ENCODE assay signal across 8 cellular contexts in genomic region chr2:231707625-231708049, GRCh38. TPM values are rescaled to one million over a fixed set of nuclear protein-coding genes. Genes with fewer than 3 reads are reported as not detected.
A peak's percentile ranks its signal among the peaks of the same experiment; 100 is the strongest.
DNase-seq lines count a peak whose midpoint lies in the region; ATAC-seq and TF ChIP-seq lines count a peak whose summit lies in the region.

No MANE protein-coding gene starts in this region.

- H3K36me3 Mint-ChIP-seq in CD4-positive, alpha-beta T cell (ENCODE audit: low read depth): peaks cover 59% of the 10 kb centered on the region
- H3K36me3 Mint-ChIP-seq in activated B cell treated with CpG ODN at 0.5 μM for 24 hours (ENCODE audit: low read depth) (peaks cover 39% of the 10 kb centered on the region), endodermal cell (ENCODE audit: low read depth) (peaks cover 30% of the 10 kb centered on the region), nephron (ENCODE audit: low read depth) (peaks cover 21% of the 10 kb centered on the region)

- TF ChIP-seq CTCF in CD4-positive, alpha-beta T cell (IDR thresholded peaks at IDR 0.05): no peak
- TF ChIP-seq CTCF in activated B cell treated with CpG ODN at 0.5 μM for 24 hours (IDR thresholded peaks at IDR 0.05): no peak
- TF ChIP-seq CTCF in endodermal cell (conservative IDR thresholded peaks at IDR 0.05): no peak
- no peak for TF ChIP-seq CTCF in nephron (IDR thresholded peaks at IDR 0.05; ENCODE audit: unreplicated experiment in 3 of 3)

- H3K36me3 ChIP-seq in H7 (replicated peaks; ENCODE audit: control insufficient read depth, insufficient read depth, low read length) (peaks cover 16% of the 10 kb centered on the region), endodermal cell (ENCODE audit: control insufficient read depth, insufficient read depth, low read length) (peaks cover 22% of the 10 kb centered on the region)

- CTCF ChIA-PET in CD4-positive, alpha-beta T cell (lab: Charles Lee): interaction anchor here (0.7 to 5.8 kb wide), 20 partner anchors 7 to 244 kb away, joined by 3 to 38 read pairs (median 6); partner anchors contain the start of genes COPS7B and NCL
- CTCF ChIA-PET in activated B cell treated with CpG ODN at 0.5 μM for 24 hours (lab: Charles Lee): interaction anchor here (0.6 to 4.6 kb wide), 12 partner anchors 13 to 507 kb away, joined by 3 to 28 read pairs (median 8); no protein-coding TSS in a partner anchor

- 0 to 4% methylated on average over 9 to 44 of the region's 44 CpGs for WGBS in endodermal cell (ENCODE audit: insufficient coverage in 1 of 2, insufficient read length in 1 of 2), 2 experiments

- peak overlapping the region; percentile 100 for H3K27ac Mint-ChIP-seq in CD4-positive, alpha-beta T cell
- H3K27ac Mint-ChIP-seq in activated B cell treated with CpG ODN at 0.5 μM for 24 hours: peak overlapping the region; percentile 100
- peak overlapping the region; percentile 100 for H3K27ac Mint-ChIP-seq in endodermal cell
- H3K27ac Mint-ChIP-seq in nephron: peak overlapping the region; percentile 100

- ATAC-seq in CD4-positive, alpha-beta T cell (ENCODE audit: poor library complexity): peak; percentile 0
- peak; percentile 3 for ATAC-seq in activated B cell treated with CpG ODN at 0.5 μM for 24 hours (ENCODE audit: low read depth)
- ATAC-seq in HG02970 (IDR thresholded peaks at IDR 0.05; ENCODE audit: low FRiP score, unreplicated experiment): no peak

- DNase-seq in CD4-positive, alpha-beta T cell: peak in 6 of 10 experiments; percentile 45 to 66 (median 51)
- DNase-seq in H7: no peak
- DNase-seq in activated B cell treated with CpG ODN at 0.5 μM for 24 hours: no peak
- peak; percentile 85 for DNase-seq in endodermal cell
- DNase-seq in globus pallidus (ENCODE audit: low spot score): no peak
- DNase-seq in central memory CD4-positive, alpha-beta T cell: no peak

- H3K27ac ChIP-seq in CD4-positive, alpha-beta T cell (ENCODE audit: low read depth, low read length): peak overlapping the region; percentile 100
- H3K27ac ChIP-seq in endodermal cell (ENCODE audit: low read depth, low read length): peak overlapping the region; percentile 99

- H3K27me3 Mint-ChIP-seq in CD4-positive, alpha-beta T cell: peaks cover 9% of the 10 kb centered on the region
- no peaks in the 10 kb centered on the region for H3K27me3 Mint-ChIP-seq in activated B cell treated with CpG ODN at 0.5 μM for 24 hours
- H3K27me3 Mint-ChIP-seq in endodermal cell (ENCODE audit: insufficient read depth): no peaks in the 10 kb centered on the region
- no peaks in the 10 kb centered on the region for H3K27me3 Mint-ChIP-seq in nephron (ENCODE audit: low read depth)

- peak overlapping the region; percentile 99 for H3K9ac ChIP-seq in endodermal cell (ENCODE audit: extremely low read depth, low read length, poor library complexity, severe bottlenecking)

- H3K4me1 ChIP-seq in endodermal cell (ENCODE audit: control insufficient read depth, insufficient read depth, low read length): no peaks in the 10 kb centered on the region

- no peaks in the 10 kb centered on the region for H3K27me3 ChIP-seq in CD4-positive, alpha-beta T cell (ENCODE audit: control insufficient read depth, insufficient read depth, low read length)
- H3K27me3 ChIP-seq in H7 (ENCODE audit: control insufficient read depth, insufficient read depth, low read length): no peaks in the 10 kb centered on the region
- no peaks in the 10 kb centered on the region for H3K27me3 ChIP-seq in endodermal cell (ENCODE audit: control insufficient read depth, insufficient read depth, low read length, poor library complexity, severe bottlenecking)

- H3K9me3 ChIP-seq in CD4-positive, alpha-beta T cell (ENCODE audit: control insufficient read depth, low read length): no peaks in the 10 kb centered on the region
- no peaks in the 10 kb centered on the region for H3K9me3 ChIP-seq in endodermal cell (ENCODE audit: control insufficient read depth, low read length)

- intact Hi-C loops in CD4-positive, alpha-beta T cell (cut with DNase I, micrococcal nuclease): loop anchor here (1.0 to 5.0 kb wide), 2 partner anchors 45 to 245 kb away; partner anchors contain the start of gene NCL (in 1 of the 2)
- intact Hi-C loops in activated B cell treated with CpG ODN at 0.5 μM for 24 hours (cut with micrococcal nuclease): loop anchor here (1.0 to 2.0 kb wide), 10 partner anchors 10 to 313 kb away; partner anchors contain the start of genes B3GNT7, NCL and PDE6D

- H3K4me3 Mint-ChIP-seq in CD4-positive, alpha-beta T cell: peak overlapping the region; percentile 98
- peak overlapping the region; percentile 97 for H3K4me3 Mint-ChIP-seq in activated B cell treated with CpG ODN at 0.5 μM for 24 hours
- H3K4me3 Mint-ChIP-seq in endodermal cell: peak overlapping the region; percentile 97
- peak overlapping the region; percentile 89 to 92 (median 91) for H3K4me3 Mint-ChIP-seq in nephron

- H3K4me3 ChIP-seq in H7 (ENCODE audit: insufficient read depth, low read depth, low read length): peak overlapping the region; percentile 99
- peak overlapping the region; percentile 97 for H3K4me3 ChIP-seq in endodermal cell (ENCODE audit: low read length)

- no peaks in the 10 kb centered on the region for H3K9me3 Mint-ChIP-seq in CD4-positive, alpha-beta T cell
- H3K9me3 Mint-ChIP-seq in activated B cell treated with CpG ODN at 0.5 μM for 24 hours (no peaks in the 10 kb centered on the region), endodermal cell (peaks cover 1% of the 10 kb centered on the region), nephron (peaks cover 3% of the 10 kb centered on the region)

- peaks cover 48% of the 10 kb centered on the region for H3K4me1 Mint-ChIP-seq in CD4-positive, alpha-beta T cell (ENCODE audit: low read depth)
- H3K4me1 Mint-ChIP-seq in activated B cell treated with CpG ODN at 0.5 μM for 24 hours: peaks cover 42% of the 10 kb centered on the region
- peaks cover 15% of the 10 kb centered on the region for H3K4me1 Mint-ChIP-seq in endodermal cell
- H3K4me1 Mint-ChIP-seq in nephron: peaks cover 18% of the 10 kb centered on the region

- POLR2A ChIA-PET in CD4-positive, alpha-beta T cell (lab: Charles Lee): interaction anchor here (0.6 to 8.7 kb wide), 30 partner anchors 8 to 937 kb away, joined by 3 to 245 read pairs (median 5); partner anchors contain the start of gene NCL
- POLR2A ChIA-PET in activated B cell treated with CpG ODN at 0.5 μM for 24 hours (lab: Charles Lee): interaction anchor here (0.7 to 12.2 kb wide), 20 partner anchors 9 to 843 kb away, joined by 3 to 717 read pairs (median 10); partner anchors contain the start of genes COPS7B, NCL and PDE6D

RNA-seq across cellular contexts. Expression of gene PTMA, which starts 0.7 kb away (rescaled TPM):
- total RNA-seq in CD4-positive, alpha-beta T cell: 1,000 to 10,000 TPM; 1,546 to 1,586 TPM
- total RNA-seq in H7 (2014; rRNA removed; shearing (Covaris generic)): 2,153 and 2,302 TPM in 2 replicates
- total RNA-seq in activated B cell treated with CpG ODN at 0.5 μM for 24 hours (1,531 and 1,680 TPM in 2 replicates), endodermal cell (1,000 to 10,000 TPM; 1,233 to 1,450 TPM)
- 1,679 TPM for polyA plus RNA-seq in endodermal cell (2013, experiment 1 of 2)
- 1,712 TPM for polyA plus RNA-seq in endodermal cell (2013, experiment 2 of 2)

Comparison
In these comparisons a context has a peak if more than half of its experiments do, and no peak if none do; other contexts are left out.
1. DNase-seq: peak in CD4-positive, alpha-beta T cell (6 of 10) and endodermal cell (single experiment); none in H7 (single experiment), activated B cell treated with CpG ODN at 0.5 μM for 24 hours (single experiment), globus pallidus (single experiment) and central memory CD4-positive, alpha-beta T cell (single experiment).
2. Peak in every context shown above with its lines, with median percentiles within 50 percentile points of each other: H3K27ac Mint-ChIP-seq and H3K4me3 Mint-ChIP-seq.